ENCODE assay signal across 1 cellular context in the genomic region with DNA sequence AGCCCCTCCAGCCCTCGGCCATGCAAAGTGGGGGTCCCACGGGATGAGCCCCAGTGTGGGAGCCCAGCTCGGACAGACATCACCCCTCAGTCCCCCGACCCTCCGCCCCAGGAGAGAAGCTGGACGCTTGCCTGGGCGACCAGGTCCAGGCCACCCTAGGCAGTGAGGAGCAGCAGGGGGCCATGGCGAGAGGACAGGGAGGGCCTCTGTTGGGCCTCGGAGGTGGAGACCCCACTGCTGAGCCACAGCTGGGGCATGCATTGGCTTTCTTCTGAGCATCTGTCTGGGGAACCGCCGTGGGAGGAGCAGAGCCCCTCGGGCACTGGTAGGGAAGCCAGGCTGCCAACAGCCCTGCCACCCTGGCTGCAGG.
TF ChIP-seq lines count a peak whose summit lies in the region.

No MANE protein-coding gene starts in this region.

TF ChIP-seq in HCT116, 20 proteins besides CTCF, POLR2A, EP300 and RAD21:
- TF ChIP-seq EZH2phosphoT487 (IDR thresholded peaks at IDR 0.05; ENCODE audit: borderline replicate concordance) (no peak), SP1 (IDR thresholded peaks at IDR 0.05; ENCODE audit: low read depth) (no peak), CBX3 (IDR thresholded peaks at IDR 0.05; ENCODE audit: low read depth) (no peak), ZFX (IDR thresholded peaks at IDR 0.05) (no peak), POLR2AphosphoS5 (IDR thresholded peaks at IDR 0.05; ENCODE audit: low read depth, low read length) (no peak), ELF1 (IDR thresholded peaks at IDR 0.05; ENCODE audit: borderline replicate concordance, low read depth) (no peak), JUND (IDR thresholded peaks at IDR 0.05) (no peak), YY1 (IDR thresholded peaks at IDR 0.05; ENCODE audit: extremely low read depth, insufficient replicate concordance, low read depth, low read length) (no peak), SRF (IDR thresholded peaks at IDR 0.05; ENCODE audit: low read depth) (no peak), TCF7L2 (IDR thresholded peaks at IDR 0.05; ENCODE audit: borderline replicate concordance, extremely low read depth, insufficient read depth, insufficient read length) (no peak), ZNF274 (IDR thresholded peaks at IDR 0.05; ENCODE audit: low read depth, low read length) (no peak), EZH2 (IDR thresholded peaks at IDR 0.05) (no peak), FOSL1 (IDR thresholded peaks at IDR 0.05; ENCODE audit: low read depth) (no peak)
- TF ChIP-seq, protein P1, sequence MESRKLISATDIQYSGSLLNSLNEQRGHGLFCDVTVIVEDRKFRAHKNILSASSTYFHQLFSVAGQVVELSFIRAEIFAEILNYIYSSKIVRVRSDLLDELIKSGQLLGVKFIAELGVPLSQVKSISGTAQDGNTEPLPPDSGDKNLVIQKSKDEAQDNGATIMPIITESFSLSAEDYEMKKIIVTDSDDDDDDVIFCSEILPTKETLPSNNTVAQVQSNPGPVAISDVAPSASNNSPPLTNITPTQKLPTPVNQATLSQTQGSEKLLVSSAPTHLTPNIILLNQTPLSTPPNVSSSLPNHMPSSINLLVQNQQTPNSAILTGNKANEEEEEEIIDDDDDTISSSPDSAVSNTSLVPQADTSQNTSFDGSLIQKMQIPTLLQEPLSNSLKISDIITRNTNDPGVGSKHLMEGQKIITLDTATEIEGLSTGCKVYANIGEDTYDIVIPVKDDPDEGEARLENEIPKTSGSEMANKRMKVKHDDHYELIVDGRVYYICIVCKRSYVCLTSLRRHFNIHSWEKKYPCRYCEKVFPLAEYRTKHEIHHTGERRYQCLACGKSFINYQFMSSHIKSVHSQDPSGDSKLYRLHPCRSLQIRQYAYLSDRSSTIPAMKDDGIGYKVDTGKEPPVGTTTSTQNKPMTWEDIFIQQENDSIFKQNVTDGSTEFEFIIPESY (IDR thresholded peaks at IDR 0.05; ENCODE audit: extremely low read depth, insufficient replicate concordance, low read length), result no peak
- TF ChIP-seq, protein P2, sequence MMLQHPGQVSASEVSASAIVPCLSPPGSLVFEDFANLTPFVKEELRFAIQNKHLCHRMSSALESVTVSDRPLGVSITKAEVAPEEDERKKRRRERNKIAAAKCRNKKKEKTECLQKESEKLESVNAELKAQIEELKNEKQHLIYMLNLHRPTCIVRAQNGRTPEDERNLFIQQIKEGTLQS (IDR thresholded peaks at IDR 0.05), result no peak
